13 cellular contexts compared by ENCODE assay signal in the genomic region with DNA sequence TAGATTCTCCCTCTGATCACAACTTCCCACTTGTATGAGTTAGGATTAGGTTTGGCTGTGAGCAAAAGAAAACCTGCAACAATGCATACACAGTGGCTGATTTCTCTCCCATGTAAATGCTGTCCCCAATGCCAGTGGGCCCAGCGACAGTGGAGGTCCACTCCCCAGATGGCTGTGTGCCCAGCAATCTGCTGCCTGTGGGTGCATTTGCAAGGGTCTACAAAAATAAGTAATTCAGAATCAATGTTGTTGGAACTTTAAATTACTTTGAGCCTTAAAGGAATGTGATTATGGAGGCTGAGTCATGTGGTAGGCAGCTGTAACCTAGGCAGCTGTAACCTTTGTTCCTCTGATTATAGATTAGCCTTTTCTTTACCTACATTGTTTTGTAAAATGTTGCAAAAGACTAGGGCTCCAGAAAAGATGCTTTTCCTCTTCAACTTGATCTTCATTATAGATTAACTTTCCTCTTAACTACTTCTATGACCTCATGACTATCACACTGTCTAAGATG. TPM values are rescaled to one million over a fixed set of nuclear protein-coding genes. Genes with fewer than 3 reads are reported as not detected.
DNase-seq lines count a peak whose midpoint lies in the region; ATAC-seq, FAIRE-seq and TF ChIP-seq lines count a peak whose summit lies in the region.
"Had no signal": no experiment of that assay in that cellular context is flagged by ENCODE, and none has a peak within 500 bp of the region (broad histone marks: within the 10 kb centered on the region; RNA-seq: fewer than 3 reads in every experiment).

No MANE protein-coding gene starts in this region.

- no peaks in the 10 kb centered on the region for H3F3A ChIP-seq in SK-N-SH (replicated peaks; ENCODE audit: insufficient read depth)

- DNase-seq in Caco-2 (peak; percentile 46 to 70), SK-N-SH (no peak), HepG2 (ENCODE audit: low spot score) (peak; percentile 87), suprapubic skin (ENCODE audit: low spot score in 2 of 2) (no peak), retina (no peak), 8988T (no peak)
- DNase-seq: erythroblast; NCI-H1105; NCI-H526; stimulated activated CD4-positive, alpha-beta T cell treated with anti-CD3 and anti-CD28 coated beads, Interleukin-1b, Interleukin-23, amount 100 ng/mL, for 48 hours; stimulated activated naive CD4-positive, alpha-beta T cell treated with Interleukin-2 at 50 U/mL for 16 hours had no signal

- H3K9me3 ChIP-seq in Caco-2, result no peaks in the 10 kb centered on the region
- H3K9me3 ChIP-seq in SK-N-SH, result no peaks in the 10 kb centered on the region
- H3K9me3 ChIP-seq in HepG2 (ENCODE audit: low read length), result no peaks in the 10 kb centered on the region
- H3K9me3 ChIP-seq in suprapubic skin, result no peaks in the 10 kb centered on the region
- H3K9me3 ChIP-seq: SJSA1 had no signal

- POLR2A ChIA-PET in Caco-2 (lab: Charles Lee) (no interaction called here), SK-N-SH (lab: Yijun Ruan, JAX) (no interaction called here), HepG2 (lab: Yijun Ruan, JAX) (interaction anchor here (1.1 to 2.1 kb wide), 9 partner anchors 10 to 100 kb away, joined by 3 to 24 read pairs (median 10); a partner anchor contains a TSS)

- H3K9ac ChIP-seq in SK-N-SH (no peak overlapping the region), HepG2 (ENCODE audit: insufficient read depth, low read depth, low read length) (peak overlapping the region; percentile 71)

- peak; percentile 90 for FAIRE-seq in HepG2 (lab: Jason Lieb, UNC)
- FAIRE-seq: GM18507 had no signal

- peak; percentile 82 for ATAC-seq in HepG2

- intact Hi-C loops in Caco-2 (cut with micrococcal nuclease; ENCODE audit: unreplicated experiment), result loop anchor here (1.0 kb wide), 1 partner anchor 13 kb away; no protein-coding TSS in a partner anchor
- intact Hi-C loops in HepG2 (cut with micrococcal nuclease; ENCODE audit: unreplicated experiment), result loop anchor here (5.0 kb wide), 1 partner anchor 121 kb away; a partner anchor contains a TSS

- H3K27me3 Mint-ChIP-seq in Caco-2 (ENCODE audit: insufficient read depth, unreplicated experiment), result no peaks in the 10 kb centered on the region

- H3K36me3 ChIP-seq in Caco-2 (ENCODE audit: control insufficient read depth, insufficient read depth, low read length), result no peaks in the 10 kb centered on the region
- peaks cover 0 to 19% of the 10 kb centered on the region in 2 experiments for H3K36me3 ChIP-seq in SK-N-SH (replicated peaks in 1 of 2; ENCODE audit: control insufficient read depth in 1 of 2, insufficient read depth in 2 of 2, low read length in 1 of 2)
- H3K36me3 ChIP-seq in HepG2 (replicated peaks in 1 of 2; ENCODE audit: control insufficient read depth in 1 of 2, insufficient read depth in 2 of 2, low read length in 2 of 2), result peaks cover 2 to 21% of the 10 kb centered on the region in 2 experiments; a peak in 2 of 5 replicates
- H3K36me3 ChIP-seq in suprapubic skin, result peaks cover 19% of the 10 kb centered on the region

- BruUV-seq in Caco-2 (replicated peaks; lab: Mats Ljungman, UMichigan), result no TSS peak
- BruUV-seq in HepG2 (replicated peaks; lab: Mats Ljungman, UMichigan), result TSS peak; percentile 22

- H3K4me3 Mint-ChIP-seq in Caco-2 (ENCODE audit: unreplicated experiment), result peak overlapping the region; percentile 2

- peaks cover 54% of the 10 kb centered on the region for H3K36me3 Mint-ChIP-seq in Caco-2 (ENCODE audit: insufficient read depth, unreplicated experiment)

- no peaks in the 10 kb centered on the region; the same call in 1 of the 2 replicates for H3K79me2 ChIP-seq in SK-N-SH (ENCODE audit: insufficient read depth)
- H3K79me2 ChIP-seq in HepG2 (ENCODE audit: insufficient read depth, low read length), result peaks cover 8% of the 10 kb centered on the region

- H3K27me3 ChIP-seq in Caco-2 (replicated peaks; ENCODE audit: control insufficient read depth, insufficient read depth, low read length) (no peaks in the 10 kb centered on the region), SK-N-SH (ENCODE audit: insufficient read depth) (no peaks in the 10 kb centered on the region), HepG2 (ENCODE audit: control insufficient read depth in 1 of 2, insufficient read depth in 2 of 2, low read length in 2 of 2) (no peaks in the 10 kb centered on the region), suprapubic skin (no peaks in the 10 kb centered on the region)
- H3K27me3 ChIP-seq: SJSA1 had no signal

- no CpG with 5 or more reads among the region's 1 CpG for WGBS in SK-N-SH (ENCODE audit: low lambda C conversion rate)
- WGBS in HepG2 (ENCODE audit: low lambda C conversion rate), result 0% methylated on average over 1 of the region's 1 CpG
- WGBS in suprapubic skin, result 80% methylated on average over 1 of the region's 1 CpG

- peak overlapping the region in 1 of 2 experiments; percentile 31; a peak in 2 of 4 replicates for H3K27ac ChIP-seq in SK-N-SH (ENCODE audit: low read depth in 2 of 2, low read length in 1 of 2)
- peak overlapping the region; percentile 98 for H3K27ac ChIP-seq in HepG2 (ENCODE audit: extremely low read length, insufficient read depth, low read length)
- H3K27ac ChIP-seq in suprapubic skin, result no peak overlapping the region
- H3K27ac ChIP-seq: SJSA1 had no signal

- H3K4me3 ChIP-seq in Caco-2 (ENCODE audit: low read depth, low read length) (no peak overlapping the region), SK-N-SH (ENCODE audit: low read depth in 2 of 2, low read length in 1 of 2) (no peak overlapping the region), HepG2 (replicated peaks in 1 of 3; ENCODE audit: insufficient read depth in 1 of 3, low read depth in 2 of 3, low read length in 3 of 3) (peak overlapping the region in 1 of 3 experiments; percentile 57; a peak in 4 of 6 replicates), suprapubic skin (no peak overlapping the region)
- H3K4me3 ChIP-seq: SJSA1 had no signal

- TF ChIP-seq CTCF in Caco-2 (IDR thresholded peaks at IDR 0.05; ENCODE audit: insufficient read depth in 1 of 2, low read depth in 1 of 2, low read length in 1 of 2, severe bottlenecking in 1 of 2, unreplicated experiment in 1 of 2), result no peak
- no peak for TF ChIP-seq CTCF in SK-N-SH (IDR thresholded peaks at IDR 0.05)
- TF ChIP-seq CTCF in HepG2 (CRISPR knock-in tag; IDR thresholded peaks at IDR 0.05), result no peak
- TF ChIP-seq CTCF in suprapubic skin (IDR thresholded peaks at IDR 0.05), result no peak

- TF ChIP-seq POLR2A in HepG2 (IDR thresholded peaks at IDR 0.05; ENCODE audit: insufficient read depth in 1 of 2, low read depth in 2 of 2, low read length in 2 of 2) (no peak), suprapubic skin (IDR thresholded peaks at IDR 0.05) (no peak)

- TF ChIP-seq EP300 in SK-N-SH (IDR thresholded peaks at IDR 0.05; ENCODE audit: borderline replicate concordance in 1 of 2, low read depth in 1 of 2, low read length in 1 of 2) (no peak), HepG2 (IDR thresholded peaks at IDR 0.05; ENCODE audit: low read depth in 2 of 2, low read length in 2 of 2) (peak; percentile 66 to 68; a peak in 3 of 4 replicates), HepG2 (CRISPR knock-in tag; IDR thresholded peaks at IDR 0.05; ENCODE audit: borderline replicate concordance) (0 out of 2 replicates have a peak, but pooled peaks have one; percentile 12), suprapubic skin (IDR thresholded peaks at IDR 0.05) (no peak)

- peaks cover 9% of the 10 kb centered on the region for H3K9me3 Mint-ChIP-seq in Caco-2 (ENCODE audit: unreplicated experiment)

- CTCF ChIA-PET in Caco-2 (lab: Charles Lee), result interaction anchor here (0.9 to 2.0 kb wide), 5 partner anchors 10 to 52 kb away, joined by 3 to 15 read pairs (median 3); a partner anchor contains a TSS
- CTCF ChIA-PET in SK-N-SH (lab: Yijun Ruan, JAX), result interaction anchor here (1.0 kb wide), 1 partner anchor 16 kb away, joined by 3 read pairs; no protein-coding TSS in a partner anchor
- CTCF ChIA-PET in HepG2 (lab: Yijun Ruan, JAX; ENCODE audit: low intra/inter-chr PET ratio, low total read pairs), result interaction anchor here (1.1 to 1.2 kb wide), 2 partner anchors 8 to 129 kb away, joined by 3 read pairs; no protein-coding TSS in a partner anchor

- in situ Hi-C loops in HepG2 (cut with HindIII; ENCODE audit: extremely low pct_ligation_motif_present, low pct_unique_long_range_greater_than_20kb), result no loop called here

- H3K27ac Mint-ChIP-seq in Caco-2 (ENCODE audit: unreplicated experiment), result peak overlapping the region; percentile 95

- H4K20me1 ChIP-seq in SK-N-SH (ENCODE audit: insufficient read depth) (0 out of 2 replicates have a peak, but pooled peaks cover 8% of the 10 kb centered on the region), HepG2 (ENCODE audit: insufficient read depth, low read length) (no peaks in the 10 kb centered on the region)

- H2AFZ ChIP-seq in SK-N-SH (ENCODE audit: low read depth) (no peak overlapping the region), HepG2 (ENCODE audit: low read length) (no peak overlapping the region)

- H3K4me1 ChIP-seq in Caco-2, result peaks cover 41% of the 10 kb centered on the region
- H3K4me1 ChIP-seq in SK-N-SH (ENCODE audit: control insufficient read depth in 1 of 2, insufficient read depth in 2 of 2, low read depth in 1 of 2, low read length in 1 of 2), result peaks cover 0 to 7% of the 10 kb centered on the region in 2 experiments; a peak in 1 of 4 replicates
- H3K4me1 ChIP-seq in HepG2 (ENCODE audit: insufficient read depth, low read length), result peaks cover 61% of the 10 kb centered on the region
- peaks cover 4% of the 10 kb centered on the region for H3K4me1 ChIP-seq in suprapubic skin

- no peak for TF ChIP-seq RAD21 in SK-N-SH (IDR thresholded peaks at IDR 0.05; ENCODE audit: low read length)
- no peak for TF ChIP-seq RAD21 in HepG2 (CRISPR knock-in tag; IDR thresholded peaks at IDR 0.05)

- H3K4me1 Mint-ChIP-seq in Caco-2 (ENCODE audit: low read depth, unreplicated experiment), result peaks cover 33% of the 10 kb centered on the region

- H3K9me2 ChIP-seq in SK-N-SH, result no peaks in the 10 kb centered on the region

- H3K4me2 ChIP-seq in SK-N-SH, result no peak overlapping the region
- H3K4me2 ChIP-seq in HepG2 (ENCODE audit: low read depth, low read length), result peak overlapping the region; percentile 95

RNA-seq across cellular contexts. Expression of a gene that starts 14.2 kb away (rescaled TPM):
- total RNA-seq in Caco-2 (2022) (19.8 and 20.6 TPM in 2 replicates), HepG2 (2016; rRNA removed; fragmentation: Illumina TruSeq; extraction: Trizol) (9.9 and 12.8 TPM in 2 replicates), suprapubic skin (10 to 100 TPM in 3 of 4 donors, 1 to 10 TPM in 1; 8.7 to 30.3 (median 11.7) TPM)
- polyA plus RNA-seq in SK-N-SH (2012; rRNA removed) (22.6 and 23.1 TPM in 2 replicates), HepG2 (2011; rRNA removed) (10.5 and 11.2 TPM in 2 replicates)
- 5.8 and 10.4 TPM in 2 replicates for polyA plus RNA-seq in SK-N-SH (2012; cell fraction: cytosol; rRNA removed)
- 81.3 and 94.3 TPM in 2 replicates for polyA plus RNA-seq in SK-N-SH (2012; cell fraction: nucleus; rRNA removed)
- total RNA-seq in HepG2 (2016; cell fraction: cytosol; rRNA removed; fragmentation: Illumina TruSeq; extraction: Trizol; ENCODE audit: low read depth), result 6.1 and 6.8 TPM in 2 replicates
- 11.7 and 11.8 TPM in 2 replicates for total RNA-seq in HepG2 (2016; cell fraction: insoluble cytoplasmic fraction; rRNA removed; fragmentation: Illumina TruSeq; extraction: Trizol)
- 6.6 TPM in 2 replicates for total RNA-seq in HepG2 (2016; cell fraction: membrane; rRNA removed; fragmentation: Illumina TruSeq; extraction: Trizol)
- total RNA-seq in HepG2 (2016; cell fraction: nucleus; rRNA removed; fragmentation: Illumina TruSeq; extraction: Trizol), result 10.4 and 14.3 TPM in 2 replicates
- polyA plus RNA-seq in HepG2 (2011; cell fraction: cytosol; rRNA removed), result 6.0 and 15.2 TPM in 2 replicates
- polyA plus RNA-seq in HepG2 (2011; cell fraction: nucleus; rRNA removed), result 68.6 and 87.5 TPM in 2 replicates
- 4.6 and 6.6 TPM in 2 replicates for polyA plus RNA-seq in HepG2 (2012)
- 4.5 and 5.4 TPM in 2 replicates for polyA plus RNA-seq in HepG2 (2016; cell fraction: cytosol; fragmentation: Illumina TruSeq; extraction: Trizol; ENCODE audit: low read depth)
- polyA plus RNA-seq in HepG2 (2016; cell fraction: insoluble cytoplasmic fraction; fragmentation: Illumina TruSeq; extraction: Trizol; ENCODE audit: low read depth), result 8.2 and 10.7 TPM in 2 replicates
- polyA plus RNA-seq in HepG2 (2016; cell fraction: membrane; fragmentation: Illumina TruSeq; extraction: Trizol; ENCODE audit: low read depth), result 5.8 and 5.9 TPM in 2 replicates
- polyA plus RNA-seq in HepG2 (2016; cell fraction: nucleus; fragmentation: Illumina TruSeq; extraction: Trizol; ENCODE audit: insufficient read depth, low read depth), result 28.9 and 39.4 TPM in 2 replicates
- polyA minus RNA-seq in HepG2 (2011; rRNA and poly(A)+ RNA removed; ENCODE audit: low replicate concordance), result 8.1 and 15.6 TPM in 2 replicates
- 4.1 and 5.1 TPM in 2 replicates for polyA minus RNA-seq in HepG2 (2011; cell fraction: cytosol; rRNA and poly(A)+ RNA removed)
- polyA minus RNA-seq in HepG2 (2011; cell fraction: nucleus; rRNA and poly(A)+ RNA removed), result 8.7 and 9.7 TPM in 2 replicates

RNA-seq across cellular contexts. Expression of a gene that starts 22.3 kb away (rescaled TPM):
- total RNA-seq in Caco-2 (2022) (201 and 229 TPM in 2 replicates), HepG2 (2016; rRNA removed; fragmentation: Illumina TruSeq; extraction: Trizol) (239 and 271 TPM in 2 replicates), suprapubic skin (10 to 100 TPM; 54.2 to 90.1 (median 62.1) TPM)
- polyA plus RNA-seq in SK-N-SH (2012; rRNA removed) (344 TPM in 2 replicates), HepG2 (2011; rRNA removed) (228 and 250 TPM in 2 replicates)
- polyA plus RNA-seq in SK-N-SH (2012; cell fraction: cytosol; rRNA removed), result 275 and 308 TPM in 2 replicates
- polyA plus RNA-seq in SK-N-SH (2012; cell fraction: nucleus; rRNA removed), result 121 and 150 TPM in 2 replicates
- 772 and 890 TPM in 2 replicates for total RNA-seq in HepG2 (2016; cell fraction: cytosol; rRNA removed; fragmentation: Illumina TruSeq; extraction: Trizol; ENCODE audit: low read depth)
- total RNA-seq in HepG2 (2016; cell fraction: insoluble cytoplasmic fraction; rRNA removed; fragmentation: Illumina TruSeq; extraction: Trizol), result 220 and 264 TPM in 2 replicates
- total RNA-seq in HepG2 (2016; cell fraction: membrane; rRNA removed; fragmentation: Illumina TruSeq; extraction: Trizol), result 708 and 781 TPM in 2 replicates
- total RNA-seq in HepG2 (2016; cell fraction: nucleus; rRNA removed; fragmentation: Illumina TruSeq; extraction: Trizol), result 90.3 and 98.5 TPM in 2 replicates
- 212 and 323 TPM in 2 replicates for polyA plus RNA-seq in HepG2 (2011; cell fraction: cytosol; rRNA removed)
- polyA plus RNA-seq in HepG2 (2011; cell fraction: nucleus; rRNA removed), result 85.7 and 87.5 TPM in 2 replicates
- polyA plus RNA-seq in HepG2 (2012), result 91.2 and 111 TPM in 2 replicates
- 1,341 and 1,562 TPM in 2 replicates for polyA plus RNA-seq in HepG2 (2016; cell fraction: cytosol; fragmentation: Illumina TruSeq; extraction: Trizol; ENCODE audit: low read depth)
- polyA plus RNA-seq in HepG2 (2016; cell fraction: insoluble cytoplasmic fraction; fragmentation: Illumina TruSeq; extraction: Trizol; ENCODE audit: low read depth), result 353 and 387 TPM in 2 replicates
- polyA plus RNA-seq in HepG2 (2016; cell fraction: membrane; fragmentation: Illumina TruSeq; extraction: Trizol; ENCODE audit: low read depth), result 984 and 1,090 TPM in 2 replicates
- polyA plus RNA-seq in HepG2 (2016; cell fraction: nucleus; fragmentation: Illumina TruSeq; extraction: Trizol; ENCODE audit: insufficient read depth, low read depth), result 258 and 277 TPM in 2 replicates
- 103 and 232 TPM in 2 replicates for polyA minus RNA-seq in HepG2 (2011; rRNA and poly(A)+ RNA removed; ENCODE audit: low replicate concordance)
- 61.2 and 64.5 TPM in 2 replicates for polyA minus RNA-seq in HepG2 (2011; cell fraction: cytosol; rRNA and poly(A)+ RNA removed)
- 30.1 and 34.2 TPM in 2 replicates for polyA minus RNA-seq in HepG2 (2011; cell fraction: nucleus; rRNA and poly(A)+ RNA removed)

RNA-seq across cellular contexts. Expression of a gene that starts 22.4 kb away (rescaled TPM):
- total RNA-seq in Caco-2 (2022), result 29.9 and 31.7 TPM in 2 replicates
- 101 and 117 TPM in 2 replicates for polyA plus RNA-seq in SK-N-SH (2012; rRNA removed)
- polyA plus RNA-seq in SK-N-SH (2012; cell fraction: cytosol; rRNA removed), result 51.5 and 65.6 TPM in 2 replicates
- 383 and 489 TPM in 2 replicates for polyA plus RNA-seq in SK-N-SH (2012; cell fraction: nucleus; rRNA removed)
- total RNA-seq in HepG2 (2016; rRNA removed; fragmentation: Illumina TruSeq; extraction: Trizol), result 15.4 and 22.9 TPM in 2 replicates
- total RNA-seq in HepG2 (2016; cell fraction: cytosol; rRNA removed; fragmentation: Illumina TruSeq; extraction: Trizol; ENCODE audit: low read depth), result 6.4 and 11.5 TPM in 2 replicates
- 15.3 and 23.6 TPM in 2 replicates for total RNA-seq in HepG2 (2016; cell fraction: insoluble cytoplasmic fraction; rRNA removed; fragmentation: Illumina TruSeq; extraction: Trizol)
- 13.3 and 16.0 TPM in 2 replicates for total RNA-seq in HepG2 (2016; cell fraction: membrane; rRNA removed; fragmentation: Illumina TruSeq; extraction: Trizol)
- total RNA-seq in HepG2 (2016; cell fraction: nucleus; rRNA removed; fragmentation: Illumina TruSeq; extraction: Trizol), result 24.2 and 30.2 TPM in 2 replicates
- 63.7 and 74.5 TPM in 2 replicates for polyA plus RNA-seq in HepG2 (2011; rRNA removed)
- polyA plus RNA-seq in HepG2 (2011; cell fraction: cytosol; rRNA removed), result 41.9 and 60.6 TPM in 2 replicates
- 332 and 383 TPM in 2 replicates for polyA plus RNA-seq in HepG2 (2011; cell fraction: nucleus; rRNA removed)
- 28.5 and 30.3 TPM in 2 replicates for polyA plus RNA-seq in HepG2 (2012)
- polyA plus RNA-seq in HepG2 (2016; cell fraction: cytosol; fragmentation: Illumina TruSeq; extraction: Trizol; ENCODE audit: low read depth), result 10.6 and 14.5 TPM in 2 replicates
- 24.0 and 24.9 TPM in 2 replicates for polyA plus RNA-seq in HepG2 (2016; cell fraction: insoluble cytoplasmic fraction; fragmentation: Illumina TruSeq; extraction: Trizol; ENCODE audit: low read depth)
- 15.6 and 19.9 TPM in 2 replicates for polyA plus RNA-seq in HepG2 (2016; cell fraction: membrane; fragmentation: Illumina TruSeq; extraction: Trizol; ENCODE audit: low read depth)
- 93.8 and 96.1 TPM in 2 replicates for polyA plus RNA-seq in HepG2 (2016; cell fraction: nucleus; fragmentation: Illumina TruSeq; extraction: Trizol; ENCODE audit: insufficient read depth, low read depth)
- polyA minus RNA-seq in HepG2 (2011; rRNA and poly(A)+ RNA removed; ENCODE audit: low replicate concordance), result 7.4 and 16.0 TPM in 2 replicates
- polyA minus RNA-seq in HepG2 (2011; cell fraction: cytosol; rRNA and poly(A)+ RNA removed), result 5.2 and 5.7 TPM in 2 replicates
- polyA minus RNA-seq in HepG2 (2011; cell fraction: nucleus; rRNA and poly(A)+ RNA removed), result 21.3 and 23.3 TPM in 2 replicates
- total RNA-seq in suprapubic skin, result 10 to 100 TPM; 36.7 to 70.1 (median 43.3) TPM

RNA-seq across cellular contexts. Expression of a gene that starts 25.5 kb away (rescaled TPM):
- total RNA-seq in Caco-2 (2022) (240 and 241 TPM in 2 replicates), HepG2 (2016; rRNA removed; fragmentation: Illumina TruSeq; extraction: Trizol) (94.5 and 191 TPM in 2 replicates), suprapubic skin (100 to 1,000 TPM; 119 to 191 (median 160) TPM)
- polyA plus RNA-seq in SK-N-SH (2012; rRNA removed) (380 and 500 TPM in 2 replicates), HepG2 (2011; rRNA removed) (193 and 197 TPM in 2 replicates)
- polyA plus RNA-seq in SK-N-SH (2012; cell fraction: cytosol; rRNA removed), result 314 and 316 TPM in 2 replicates
- 380 and 476 TPM in 2 replicates for polyA plus RNA-seq in SK-N-SH (2012; cell fraction: nucleus; rRNA removed)
- 72.5 and 74.4 TPM in 2 replicates for total RNA-seq in HepG2 (2016; cell fraction: cytosol; rRNA removed; fragmentation: Illumina TruSeq; extraction: Trizol; ENCODE audit: low read depth)
- total RNA-seq in HepG2 (2016; cell fraction: insoluble cytoplasmic fraction; rRNA removed; fragmentation: Illumina TruSeq; extraction: Trizol), result 86.8 and 210 TPM in 2 replicates
- 109 and 128 TPM in 2 replicates for total RNA-seq in HepG2 (2016; cell fraction: membrane; rRNA removed; fragmentation: Illumina TruSeq; extraction: Trizol)
- total RNA-seq in HepG2 (2016; cell fraction: nucleus; rRNA removed; fragmentation: Illumina TruSeq; extraction: Trizol), result 152 and 179 TPM in 2 replicates
- 220 and 352 TPM in 2 replicates for polyA plus RNA-seq in HepG2 (2011; cell fraction: cytosol; rRNA removed)
- polyA plus RNA-seq in HepG2 (2011; cell fraction: nucleus; rRNA removed), result 256 and 281 TPM in 2 replicates
- polyA plus RNA-seq in HepG2 (2012), result 71.8 and 108 TPM in 2 replicates
- polyA plus RNA-seq in HepG2 (2016; cell fraction: cytosol; fragmentation: Illumina TruSeq; extraction: Trizol; ENCODE audit: low read depth), result 82.2 and 93.0 TPM in 2 replicates
- 90.8 and 112 TPM in 2 replicates for polyA plus RNA-seq in HepG2 (2016; cell fraction: insoluble cytoplasmic fraction; fragmentation: Illumina TruSeq; extraction: Trizol; ENCODE audit: low read depth)
- polyA plus RNA-seq in HepG2 (2016; cell fraction: membrane; fragmentation: Illumina TruSeq; extraction: Trizol; ENCODE audit: low read depth), result 103 and 135 TPM in 2 replicates
- polyA plus RNA-seq in HepG2 (2016; cell fraction: nucleus; fragmentation: Illumina TruSeq; extraction: Trizol; ENCODE audit: insufficient read depth, low read depth), result 241 and 283 TPM in 2 replicates
- polyA minus RNA-seq in HepG2 (2011; rRNA and poly(A)+ RNA removed; ENCODE audit: low replicate concordance), result 353 and 575 TPM in 2 replicates
- 147 and 182 TPM in 2 replicates for polyA minus RNA-seq in HepG2 (2011; cell fraction: cytosol; rRNA and poly(A)+ RNA removed)
- 87.0 and 96.2 TPM in 2 replicates for polyA minus RNA-seq in HepG2 (2011; cell fraction: nucleus; rRNA and poly(A)+ RNA removed)

RNA-seq across cellular contexts. Expression of a gene that starts 31.8 kb away (rescaled TPM):
- 15.2 and 16.7 TPM in 2 replicates for total RNA-seq in Caco-2 (2022)
- polyA plus RNA-seq in SK-N-SH (2012; rRNA removed), result 26.5 and 27.6 TPM in 2 replicates
- polyA plus RNA-seq in SK-N-SH (2012; cell fraction: cytosol; rRNA removed), result 11.1 and 16.3 TPM in 2 replicates
- polyA plus RNA-seq in SK-N-SH (2012; cell fraction: nucleus; rRNA removed), result 31.0 and 67.8 TPM in 2 replicates
- 10.7 and 11.1 TPM in 2 replicates for total RNA-seq in HepG2 (2016; rRNA removed; fragmentation: Illumina TruSeq; extraction: Trizol)
- total RNA-seq in HepG2 (2016; cell fraction: cytosol; rRNA removed; fragmentation: Illumina TruSeq; extraction: Trizol; ENCODE audit: low read depth), result 15.3 and 15.8 TPM in 2 replicates
- 7.2 and 12.8 TPM in 2 replicates for total RNA-seq in HepG2 (2016; cell fraction: insoluble cytoplasmic fraction; rRNA removed; fragmentation: Illumina TruSeq; extraction: Trizol)
- 15.5 and 16.6 TPM in 2 replicates for total RNA-seq in HepG2 (2016; cell fraction: membrane; rRNA removed; fragmentation: Illumina TruSeq; extraction: Trizol)
- total RNA-seq in HepG2 (2016; cell fraction: nucleus; rRNA removed; fragmentation: Illumina TruSeq; extraction: Trizol), result 7.6 and 9.6 TPM in 2 replicates
- polyA plus RNA-seq in HepG2 (2011; rRNA removed), result 17.2 and 27.9 TPM in 2 replicates
- 20.3 and 35.1 TPM in 2 replicates for polyA plus RNA-seq in HepG2 (2011; cell fraction: cytosol; rRNA removed)
- polyA plus RNA-seq in HepG2 (2011; cell fraction: nucleus; rRNA removed), result 48.0 and 49.7 TPM in 2 replicates
- 9.3 and 16.2 TPM in 2 replicates for polyA plus RNA-seq in HepG2 (2012)
- polyA plus RNA-seq in HepG2 (2016; cell fraction: cytosol; fragmentation: Illumina TruSeq; extraction: Trizol; ENCODE audit: low read depth), result 11.0 and 13.5 TPM in 2 replicates
- 14.8 and 16.5 TPM in 2 replicates for polyA plus RNA-seq in HepG2 (2016; cell fraction: insoluble cytoplasmic fraction; fragmentation: Illumina TruSeq; extraction: Trizol; ENCODE audit: low read depth)
- polyA plus RNA-seq in HepG2 (2016; cell fraction: membrane; fragmentation: Illumina TruSeq; extraction: Trizol; ENCODE audit: low read depth), result 11.0 and 11.4 TPM in 2 replicates
- polyA plus RNA-seq in HepG2 (2016; cell fraction: nucleus; fragmentation: Illumina TruSeq; extraction: Trizol; ENCODE audit: insufficient read depth, low read depth), result 19.6 TPM in 2 replicates
- 0.82 and 20.7 TPM in 2 replicates for polyA minus RNA-seq in HepG2 (2011; rRNA and poly(A)+ RNA removed; ENCODE audit: low replicate concordance)
- polyA minus RNA-seq in HepG2 (2011; cell fraction: cytosol; rRNA and poly(A)+ RNA removed), result 7.2 and 9.7 TPM in 2 replicates
- polyA minus RNA-seq in HepG2 (2011; cell fraction: nucleus; rRNA and poly(A)+ RNA removed), result 10.6 and 12.8 TPM in 2 replicates
- total RNA-seq in suprapubic skin, result 10 to 100 TPM; 38.5 to 85.9 (median 68.8) TPM

Comparison
In these comparisons a context has a peak if more than half of its experiments do, and no peak if none do; other contexts are left out.
1. DNase-seq: peak in Caco-2 (2 of 2) and HepG2 (single experiment); none in SK-N-SH (single experiment), suprapubic skin (0 of 2), retina (single experiment) and 8988T (single experiment).